Comparison of ENCODE assay signal across 21 cellular contexts in genomic region chr2:207148025-207148424, GRCh38. TPM values are rescaled to one million over a fixed set of nuclear protein-coding genes. Genes with fewer than 3 reads are reported as not detected.
DNase-seq lines count a peak whose midpoint lies in the region; ATAC-seq and TF ChIP-seq lines count a peak whose summit lies in the region.
"Had no signal": no experiment of that assay in that cellular context is flagged by ENCODE, and none has a peak within 500 bp of the region (broad histone marks: within the 10 kb centered on the region; RNA-seq: fewer than 3 reads in every experiment).

No MANE protein-coding gene starts in this region.

- TF ChIP-seq POLR2A in testis (IDR thresholded peaks at IDR 0.05), result no peak

- H3K27me3 Mint-ChIP-seq in naive thymus-derived CD8-positive, alpha-beta T cell, result no peaks in the 10 kb centered on the region
- H3K27me3 Mint-ChIP-seq: activated naive CD8-positive, alpha-beta T cell treated with anti-CD3 and anti-CD28 coated beads, Interleukin-2, amount 50 U/mL, for 24 hours had no signal

- peaks cover 46 to 94% (median 87%) of the 10 kb centered on the region in 4 donors for H3K4me1 Mint-ChIP-seq in naive thymus-derived CD8-positive, alpha-beta T cell

- H3K36me3 ChIP-seq in testis (ENCODE audit: low read depth, missing control alignments), result no peaks in the 10 kb centered on the region

- DNase-seq in AG09309 (ENCODE audit: low read depth), result peak; percentile 68
- peak; percentile 56 to 83 for DNase-seq in NCI-H446 (lab: John Stamatoyannopoulos, UW)
- DNase-seq in epithelial cell of esophagus (ENCODE audit: low read depth), result peak; percentile 59
- no peak for DNase-seq in naive thymus-derived CD8-positive, alpha-beta T cell
- no peak for DNase-seq in activated effector memory CD4-positive, alpha-beta T cell treated with Interleukin-2 at 50 U/mL for 16 hours
- DNase-seq in testis, result no peak
- no peak for DNase-seq in GM10248 (ENCODE audit: extremely low spot score)
- DNase-seq: activated CD8-positive, alpha-beta memory T cell treated with anti-CD3 and anti-CD28 coated beads, Interleukin-2, amount 50 U/mL, for 4 hours; activated naive CD8-positive, alpha-beta T cell treated with anti-CD3 and anti-CD28 coated beads, Interleukin-2, amount 50 U/mL, for 24 hours; AML-193; DND-41; dorsolateral prefrontal cortex; heart left ventricle; KBM-7; NCI-H187 treated with DMSO at 0.1 percent for 48 hours; NK-92 treated with Interleukin-12 subunit alpha and Interleukin-12 subunit beta, amount 100 ng/mL, for 24 hours; stimulated activated CD4-positive, alpha-beta T cell treated with anti-CD3 and anti-CD28 coated beads, Interleukin-15, amount 100 ng/mL, for 24 hours had no signal

- no peak for ATAC-seq in naive thymus-derived CD8-positive, alpha-beta T cell
- ATAC-seq in GM18909 (IDR thresholded peaks at IDR 0.05; ENCODE audit: poor library complexity, unreplicated experiment), result no peak
- ATAC-seq: activated naive CD8-positive, alpha-beta T cell treated with anti-CD3 and anti-CD28 coated beads, Interleukin-2, amount 50 U/mL, for 24 hours; heart left ventricle; WTC11 had no signal

- H3K36me3 Mint-ChIP-seq in naive thymus-derived CD8-positive, alpha-beta T cell, result peaks cover 9 to 26% (median 25%) of the 10 kb centered on the region in 3 donors

- no peaks in the 10 kb centered on the region for H3K9me3 ChIP-seq in testis
- H3K9me3 ChIP-seq: heart left ventricle, neutrophil, SJSA1 had no signal

- POLR2A ChIA-PET in naive thymus-derived CD8-positive, alpha-beta T cell (lab: Charles Lee), result interaction anchor here (1.3 to 6.4 kb wide), 2 partner anchors 9 to 18 kb away, joined by 7 to 88 read pairs; partner anchors contain the start of gene KLF7
- POLR2A ChIA-PET in GM10248 (lab: Yijun Ruan, JAX), result no interaction called here

- H3K4me3 Mint-ChIP-seq in naive thymus-derived CD8-positive, alpha-beta T cell, result no peak overlapping the region
- H3K4me3 Mint-ChIP-seq: activated naive CD8-positive, alpha-beta T cell treated with anti-CD3 and anti-CD28 coated beads, Interleukin-2, amount 50 U/mL, for 24 hours; WTC11 had no signal

- peaks cover 4% of the 10 kb centered on the region for H3K4me1 ChIP-seq in testis

- 97 to 100% methylated on average over 2 of the region's 2 CpGs for WGBS in testis, 2 donors

- CTCF ChIA-PET in GM10248 (lab: Yijun Ruan, JAX), result interaction anchor here (0.8 to 1.3 kb wide), 7 partner anchors 13 to 407 kb away, joined by 3 to 4 read pairs (median 3); no protein-coding TSS in a partner anchor

- TF ChIP-seq CTCF in AG09309 (IDR thresholded peaks at IDR 0.05; ENCODE audit: control insufficient read depth, insufficient read depth, low read depth, low read length, missing control alignments) (no peak), epithelial cell of esophagus (IDR thresholded peaks at IDR 0.05; ENCODE audit: insufficient read depth, low read depth, low read length, missing control alignments) (no peak), testis (IDR thresholded peaks at IDR 0.05) (no peak), GM10248 (IDR thresholded peaks at IDR 0.05; ENCODE audit: control extremely low read depth, extremely low read depth, low read depth, missing control alignments) (no peak)

- H3K4me3 ChIP-seq in AG09309 (ENCODE audit: control insufficient read depth, low read depth, low read length) (no peak overlapping the region), epithelial cell of esophagus (ENCODE audit: low read length) (no peak overlapping the region), testis (no peak overlapping the region)
- H3K4me3 ChIP-seq: dorsolateral prefrontal cortex, heart left ventricle, SJSA1 had no signal

- peak overlapping the region in 6 of 10 donors; percentile 44 to 74 (median 53) for H3K27ac Mint-ChIP-seq in naive thymus-derived CD8-positive, alpha-beta T cell
- H3K27ac Mint-ChIP-seq: activated naive CD8-positive, alpha-beta T cell treated with anti-CD3 and anti-CD28 coated beads, Interleukin-2, amount 50 U/mL, for 24 hours; WTC11 had no signal

- H3K9me3 Mint-ChIP-seq in naive thymus-derived CD8-positive, alpha-beta T cell, result no peaks in the 10 kb centered on the region
- H3K9me3 Mint-ChIP-seq: activated naive CD8-positive, alpha-beta T cell treated with anti-CD3 and anti-CD28 coated beads, Interleukin-2, amount 50 U/mL, for 24 hours; WTC11 had no signal

- H3K27ac ChIP-seq in testis, result no peak overlapping the region
- H3K27ac ChIP-seq: SJSA1 had no signal

- intact Hi-C loops in testis (cut with DNase I; ENCODE audit: low total_unique reads), result no loop called here

- no peaks in the 10 kb centered on the region for H3K27me3 ChIP-seq in testis
- H3K27me3 ChIP-seq: dorsolateral prefrontal cortex, heart left ventricle, neutrophil, SJSA1 had no signal

RNA-seq across cellular contexts. Expression of gene KLF7, which starts 17.7 kb away (rescaled TPM):
- 10 to 100 TPM; 79.5 to 89.2 TPM for total RNA-seq in naive thymus-derived CD8-positive, alpha-beta T cell
- 10 to 100 TPM; 15.2 to 29.6 (median 16.3) TPM for polyA plus RNA-seq in naive thymus-derived CD8-positive, alpha-beta T cell
- 10 to 100 TPM; 21.1 to 23.2 TPM for total RNA-seq in testis
- polyA plus RNA-seq in testis (ENCODE audit: insufficient read depth, low read depth, low replicate concordance), result 15.1 TPM

Comparison
In these comparisons a context has a peak if more than half of its experiments do, and no peak if none do; other contexts are left out.
1. DNase-seq: peak in AG09309 (single experiment), NCI-H446 (2 of 2) and epithelial cell of esophagus (single experiment); none in naive thymus-derived CD8-positive, alpha-beta T cell (0 of 10), activated effector memory CD4-positive, alpha-beta T cell treated with Interleukin-2 at 50 U/mL for 16 hours (single experiment), testis (single experiment) and GM10248 (single experiment).